In genomic region chr5:52886206-52886605, GRCh38 we compare ENCODE assay signal across 22 cellular contexts.
"Had no signal": no experiment of that assay in that cellular context is flagged by ENCODE, and none has a peak within 500 bp of the region (broad histone marks: within the 10 kb centered on the region; RNA-seq: fewer than 3 reads in every experiment).

No MANE protein-coding gene starts in this region.

- H3K36me3 ChIP-seq: MG63 had no signal

- H3K27me3 ChIP-seq: MG63, Peyer's patch had no signal

- H3K9me3 ChIP-seq: MG63, Peyer's patch had no signal

- H3K27ac ChIP-seq: Peyer's patch, RWPE1 had no signal

- H3K4me3 ChIP-seq: MG63, Peyer's patch had no signal

- FAIRE-seq: astrocyte had no signal

- DNase-seq: activated B cell treated with CpG ODN at 0.5 μM for 24 hours; activated CD4-positive, alpha-beta T cell treated with anti-CD3 and anti-CD28 coated beads for 1 hour; activated CD4-positive, alpha-beta T cell treated with anti-CD3 and anti-CD28 coated beads, Interleukin-2, amount 10 ng/mL, durations not matched to agents 24 days and 14 days; activated CD4-positive, alpha-beta T cell treated with anti-CD3 and anti-CD28 coated beads, Interleukin-2, amount 50 U/mL, for 48 hours; activated effector memory CD4-positive, alpha-beta T cell treated with anti-CD3 and anti-CD28 coated beads, Interleukin-2, amount 50 U/mL, for 16 hours; activated naive CD4-positive, alpha-beta T cell treated with Interleukin-2 at 50 U/mL for 16 hours; activated naive CD8-positive, alpha-beta T cell treated with anti-CD3 and anti-CD28 coated beads, Interleukin-2, amount 50 U/mL, for 24 hours; activated T-cell treated with anti-CD3 and anti-CD28 coated beads, Interleukin-2, amount 50 U/mL, for 4 hours; amniotic stem cell; MG63; NCI-H1105; NCI-H1436; NCI-H1694 treated with DMSO at 0.1 percent for 48 hours; NCI-H2081; NCI-H446; NCI-H524; Peyer's patch; Right ventricle myocardium superior; T-helper 9 cell had no signal

- ATAC-seq: activated naive CD4-positive, alpha-beta T cell treated with anti-CD3 and anti-CD28 coated beads, Interleukin-2, amount 50 U/mL, for 72 hours; activated naive CD8-positive, alpha-beta T cell treated with anti-CD3 and anti-CD28 coated beads, Interleukin-2, amount 50 U/mL, for 24 hours; activated T-cell treated with anti-CD3 and anti-CD28 coated beads, Interleukin-2, amount 50 U/mL, for 4 hours had no signal
